22 cellular contexts compared by ENCODE assay signal in genomic region chr1:71565831-71566230, GRCh38.
"Had no signal": no experiment of that assay in that cellular context is flagged by ENCODE, and none has a peak within 500 bp of the region (broad histone marks: within the 10 kb centered on the region; RNA-seq: fewer than 3 reads in every experiment).

No MANE protein-coding gene starts in this region.

- DNase-seq: colonic mucosa; cortex of kidney; effector CD8-positive, alpha-beta T cell; effector memory CD8-positive, alpha-beta T cell; endodermal cell; erythroblast; esophagus squamous epithelium; foreskin fibroblast; foreskin melanocyte; glutamatergic neuron; head of caudate nucleus; heart right ventricle; hippocampal formation; left cardiac atrium; left lung; left ventricle myocardium superior; lower lobe of right lung; mesendoderm; midbrain had no signal

- H3K4me1 ChIP-seq: colonic mucosa, gastrocnemius medialis, left lung had no signal

- H3K36me3 ChIP-seq: colonic mucosa, esophagus squamous epithelium, gastrocnemius medialis, heart right ventricle, left lung, lower lobe of right lung had no signal

- H3K9me3 ChIP-seq: colonic mucosa, esophagus squamous epithelium, gastrocnemius medialis, heart right ventricle, left lung, lower lobe of right lung had no signal

- H3K27me3 ChIP-seq: colonic mucosa, esophagus squamous epithelium, gastrocnemius medialis, heart right ventricle, left lung had no signal

- H3K27ac ChIP-seq: colonic mucosa, epithelial cell of prostate, gastrocnemius medialis, heart right ventricle, lower lobe of right lung had no signal

- ATAC-seq: effector memory CD8-positive, alpha-beta T cell; esophagus mucosa had no signal

- H3K4me3 ChIP-seq: colonic mucosa, esophagus squamous epithelium, gastrocnemius medialis, heart right ventricle, left lung, lower lobe of right lung had no signal
